18 cellular contexts compared by ENCODE assay signal in the genomic region with DNA sequence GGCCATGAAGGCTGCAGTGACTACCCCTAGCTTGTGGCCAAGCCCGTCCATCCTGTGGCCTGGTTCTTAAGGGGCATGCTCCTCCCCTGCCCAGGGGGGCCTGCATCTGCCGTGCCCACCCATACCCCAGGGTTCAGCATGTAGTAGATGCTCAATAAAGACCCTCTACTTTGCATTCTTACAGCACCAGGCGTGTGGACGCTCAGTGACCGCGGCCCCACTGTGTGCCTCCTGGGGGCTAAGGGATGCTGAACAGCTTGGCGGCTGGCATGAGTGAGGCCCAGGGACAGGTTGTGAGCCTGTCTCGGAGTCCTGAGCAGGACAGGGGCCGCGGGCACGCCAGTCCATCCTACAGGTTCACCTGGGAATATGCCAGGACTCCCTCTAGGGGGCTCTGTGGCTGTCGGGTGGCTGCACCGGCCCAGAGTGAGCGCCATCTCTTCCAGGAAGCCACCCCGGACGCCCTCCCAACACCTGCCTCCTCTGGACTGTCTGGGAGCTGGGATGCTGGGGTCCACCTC. TPM values are rescaled to one million over a fixed set of nuclear protein-coding genes. Genes with fewer than 3 reads are reported as not detected.
A peak's percentile ranks its signal among the peaks of the same experiment; 100 is the strongest.
DNase-seq lines count a peak whose midpoint lies in the region; ATAC-seq, FAIRE-seq and TF ChIP-seq lines count a peak whose summit lies in the region.
"Had no signal": no experiment of that assay in that cellular context is flagged by ENCODE, and none has a peak within 500 bp of the region (broad histone marks: within the 10 kb centered on the region; RNA-seq: fewer than 3 reads in every experiment).

No MANE protein-coding gene starts in this region.

- H3K9me3 ChIP-seq in BLaER1 treated with 17β-estradiol and CSF1 and Interleukin-3, amounts not matched to agents 10 nM and 100 nM (replicated peaks in 1 of 11): no peaks in the 10 kb centered on the region
- no peaks in the 10 kb centered on the region for H3K9me3 ChIP-seq in lower lobe of right lung
- H3K9me3 ChIP-seq: heart right ventricle, right atrium auricular region, upper lobe of left lung had no signal

- peak overlapping the region; percentile 42 for H3K27ac Mint-ChIP-seq in activated T-helper 2 cell treated with anti-CD3 and anti-CD28 coated beads, Interferon-gamma antibody, Interleukin-2, Interleukin-4, amounts not matched to agents 10 μg/mL and 5 μg/mL and 100 μg/mL, durations not matched to agents 14 hours and 24 hours and 36 hours

- no peaks in the 10 kb centered on the region for H3K27me3 Mint-ChIP-seq in activated T-helper 2 cell treated with anti-CD3 and anti-CD28 coated beads, Interferon-gamma antibody, Interleukin-2, Interleukin-4, amounts not matched to agents 10 μg/mL and 5 μg/mL and 100 μg/mL, durations not matched to agents 14 hours and 24 hours and 36 hours (ENCODE audit: low read depth)
- H3K27me3 Mint-ChIP-seq: activated naive CD8-positive, alpha-beta T cell had no signal

- peak overlapping the region in 10 of 11 experiments; percentile 10 to 99 (median 97); a peak in 11 of 22 replicates for H3K4me2 ChIP-seq in BLaER1 treated with 17β-estradiol and CSF1 and Interleukin-3, amounts not matched to agents 10 nM and 100 nM

- ATAC-seq in lower lobe of right lung: no peak
- ATAC-seq: esophagus mucosa, heart right ventricle, left colon had no signal

- H3K36me3 Mint-ChIP-seq in activated T-helper 2 cell treated with anti-CD3 and anti-CD28 coated beads, Interferon-gamma antibody, Interleukin-2, Interleukin-4, amounts not matched to agents 10 μg/mL and 5 μg/mL and 100 μg/mL, durations not matched to agents 14 hours and 24 hours and 36 hours (ENCODE audit: low read depth): peaks cover 49% of the 10 kb centered on the region

- intact Hi-C loops in activated T-helper 2 cell treated with anti-CD3 and anti-CD28 coated beads, Interferon-gamma antibody, Interleukin-2, Interleukin-4, amounts not matched to agents 10 μg/mL and 5 μg/mL and 100 μg/mL, durations not matched to agents 14 hours and 24 hours and 36 hours (cut with micrococcal nuclease): loop anchor here (10.0 kb wide), 2 partner anchors 132 to 498 kb away; a partner anchor contains a TSS
- intact Hi-C loops in lower lobe of right lung (cut with DNase I): no loop called here

- FAIRE-seq in GM12891 (lab: Jason Lieb, UNC): no peak

- peaks cover 13 to 34% (median 23%) of the 10 kb centered on the region in 11 experiments; a peak in 21 of 22 replicates for H3K36me3 ChIP-seq in BLaER1 treated with 17β-estradiol and CSF1 and Interleukin-3, amounts not matched to agents 10 nM and 100 nM
- peaks cover 45% of the 10 kb centered on the region for H3K36me3 ChIP-seq in lower lobe of right lung

- DNase-seq in activated T-helper 2 cell treated with anti-CD3 and anti-CD28 coated beads, Interferon-gamma antibody, Interleukin-2, Interleukin-4, amounts not matched to agents 10 μg/mL and 5 μg/mL and 100 μg/mL, durations not matched to agents 14 hours and 24 hours and 36 hours (ENCODE audit: low spot score): no peak
- DNase-seq in lower lobe of right lung (no peak), NAMALWA (ENCODE audit: low spot score) (no peak), NCI-H524 treated with DMSO at 0.1 percent for 48 hours (lab: John Stamatoyannopoulos, UW) (no peak), GM12891 (ENCODE audit: insufficient read length, low spot score) (no peak)
- DNase-seq: GDM1; heart right ventricle; left colon; NCI-H2029 treated with DMSO at 0.1 percent for 48 hours; NCI-H774; SHP77; stimulated activated CD4-positive, alpha-beta T cell treated with anti-CD3 and anti-CD28 coated beads, Interleukin-2, amount 100 ng/mL, for 24 hours had no signal

- TF ChIP-seq POLR2A in GM12891 (IDR thresholded peaks at IDR 0.05; ENCODE audit: low read depth, low read length): no peak

- H4K20me1 ChIP-seq in BLaER1 treated with 17β-estradiol and CSF1 and Interleukin-3, amounts not matched to agents 10 nM and 100 nM: peaks cover 88 to 99% (median 97%) of the 10 kb centered on the region in 11 experiments

- H3K9ac ChIP-seq in BLaER1 treated with 17β-estradiol and CSF1 and Interleukin-3, amounts not matched to agents 10 nM and 100 nM: no peak overlapping the region

- no peak overlapping the region for H3K27ac ChIP-seq in BLaER1 treated with 17β-estradiol and CSF1 and Interleukin-3, amounts not matched to agents 10 nM and 100 nM
- H3K27ac ChIP-seq in lower lobe of right lung: peak overlapping the region; percentile 0
- H3K27ac ChIP-seq: right atrium auricular region had no signal

- H3K4me1 Mint-ChIP-seq in activated T-helper 2 cell treated with anti-CD3 and anti-CD28 coated beads, Interferon-gamma antibody, Interleukin-2, Interleukin-4, amounts not matched to agents 10 μg/mL and 5 μg/mL and 100 μg/mL, durations not matched to agents 14 hours and 24 hours and 36 hours (ENCODE audit: low read depth): peaks cover 46% of the 10 kb centered on the region

- peaks cover 0 to 15% (median 12%) of the 10 kb centered on the region in 11 experiments; a peak in 13 of 22 replicates for H3K27me3 ChIP-seq in BLaER1 treated with 17β-estradiol and CSF1 and Interleukin-3, amounts not matched to agents 10 nM and 100 nM
- H3K27me3 ChIP-seq in lower lobe of right lung (ENCODE audit: low read depth): no peaks in the 10 kb centered on the region
- H3K27me3 ChIP-seq: right atrium auricular region, upper lobe of left lung had no signal

- H3K9me3 Mint-ChIP-seq in activated T-helper 2 cell treated with anti-CD3 and anti-CD28 coated beads, Interferon-gamma antibody, Interleukin-2, Interleukin-4, amounts not matched to agents 10 μg/mL and 5 μg/mL and 100 μg/mL, durations not matched to agents 14 hours and 24 hours and 36 hours: no peaks in the 10 kb centered on the region

- no peak overlapping the region for H3K4me3 ChIP-seq in BLaER1 treated with 17β-estradiol and CSF1 and Interleukin-3, amounts not matched to agents 10 nM and 100 nM
- no peak overlapping the region for H3K4me3 ChIP-seq in lower lobe of right lung
- H3K4me3 ChIP-seq: heart right ventricle, right atrium auricular region, upper lobe of left lung had no signal

- TF ChIP-seq CTCF in GM12873 (IDR thresholded peaks at IDR 0.05; ENCODE audit: insufficient read depth, low read depth, low read length, missing control alignments): peak; percentile 24
- TF ChIP-seq CTCF in lower lobe of right lung (IDR thresholded peaks at IDR 0.05): no peak

- H3K4me1 ChIP-seq in BLaER1 treated with 17β-estradiol and CSF1 and Interleukin-3, amounts not matched to agents 10 nM and 100 nM: peaks cover 87 to 93% (median 91%) of the 10 kb centered on the region in 10 experiments
- H3K4me1 ChIP-seq in lower lobe of right lung: peaks cover 92% of the 10 kb centered on the region

- H3K4me3 Mint-ChIP-seq in activated T-helper 2 cell treated with anti-CD3 and anti-CD28 coated beads, Interferon-gamma antibody, Interleukin-2, Interleukin-4, amounts not matched to agents 10 μg/mL and 5 μg/mL and 100 μg/mL, durations not matched to agents 14 hours and 24 hours and 36 hours (ENCODE audit: low read depth): no peak overlapping the region

TF ChIP-seq in GM12891, 5 proteins besides CTCF, POLR2A, EP300 and RAD21:
- TF ChIP-seq POU2F2 (IDR thresholded peaks at IDR 0.05; ENCODE audit: low read depth, low read length) (no peak), SPI1 (IDR thresholded peaks at IDR 0.05; ENCODE audit: low read depth, low read length) (no peak), PAX5 (IDR thresholded peaks at IDR 0.05; ENCODE audit: insufficient read depth, low read length, severe bottlenecking) (no peak), POLR2AphosphoS5 (IDR thresholded peaks at IDR 0.05; ENCODE audit: low read depth, low read length) (no peak), TAF1 (IDR thresholded peaks at IDR 0.05; ENCODE audit: low read depth, low read length) (no peak)
TF ChIP-seq in GM12891: peak in this region for 0.

RNA-seq across cellular contexts. Expression of a gene that starts 9.1 kb away (rescaled TPM):
- 81.3 and 83.8 TPM in 2 replicates for total RNA-seq in activated T-helper 2 cell treated with anti-CD3 and anti-CD28 coated beads, Interferon-gamma antibody, Interleukin-2, Interleukin-4, amounts not matched to agents 10 μg/mL and 5 μg/mL and 100 μg/mL, durations not matched to agents 14 hours and 24 hours and 36 hours
- 91.4 TPM for total RNA-seq in lower lobe of right lung
- polyA plus RNA-seq in GM12891 (2012; ENCODE audit: low read depth, missing spikeins): 7.0 TPM

RNA-seq across cellular contexts. Expression of a gene that starts 53.9 kb away (rescaled TPM):
- 74.5 and 77.5 TPM in 2 replicates for total RNA-seq in activated T-helper 2 cell treated with anti-CD3 and anti-CD28 coated beads, Interferon-gamma antibody, Interleukin-2, Interleukin-4, amounts not matched to agents 10 μg/mL and 5 μg/mL and 100 μg/mL, durations not matched to agents 14 hours and 24 hours and 36 hours
- 66.5 TPM for total RNA-seq in lower lobe of right lung
- 31.0 TPM for polyA plus RNA-seq in GM12891 (2012; ENCODE audit: low read depth, missing spikeins)
